Comparison of ENCODE assay signal across 10 cellular contexts in the genomic region with DNA sequence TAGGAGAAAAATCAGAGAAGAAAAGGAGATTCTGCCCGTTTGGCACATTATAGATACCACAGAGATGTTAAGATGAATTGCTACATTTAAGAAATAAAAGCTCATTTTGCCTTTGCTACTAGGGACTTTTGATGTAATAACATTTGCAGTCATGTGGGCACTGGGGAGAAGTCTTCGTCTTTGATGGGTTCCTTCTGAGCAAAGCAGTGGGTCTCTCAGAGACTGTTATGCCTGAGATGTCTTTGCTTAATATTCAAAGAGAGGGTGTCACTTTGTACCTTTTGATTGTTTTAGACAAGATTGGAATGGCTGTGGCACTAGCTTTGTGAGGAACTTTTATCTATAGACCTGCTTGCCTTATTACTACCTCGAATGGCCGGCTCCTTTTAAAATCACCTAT. TPM values are rescaled to one million over a fixed set of nuclear protein-coding genes. Genes with fewer than 3 reads are reported as not detected.
DNase-seq lines count a peak whose midpoint lies in the region; ATAC-seq and TF ChIP-seq lines count a peak whose summit lies in the region.
"Had no signal": no experiment of that assay in that cellular context is flagged by ENCODE, and none has a peak within 500 bp of the region (broad histone marks: within the 10 kb centered on the region; RNA-seq: fewer than 3 reads in every experiment).

No MANE protein-coding gene starts in this region.

- peaks cover 0 to 16% (median 0%) of the 10 kb centered on the region in 6 donors for H3K36me3 ChIP-seq in spleen

- no peak for TF ChIP-seq POLR2A in spleen (IDR thresholded peaks at IDR 0.05)

- intact Hi-C loops in spleen (cut with DNase I; ENCODE audit: low total_unique reads): loop anchor here (10.0 kb wide), 1 partner anchor 48 kb away; no protein-coding TSS in a partner anchor
- intact Hi-C loops in head of caudate nucleus (cut with DNase I): no loop called here

- H3K4me3 Mint-ChIP-seq in H9: no peak overlapping the region
- no peak overlapping the region for H3K4me3 Mint-ChIP-seq in activated CD8-positive, alpha-beta T cell treated with anti-CD3 and anti-CD28 coated beads, Interleukin-2, amount 10 ng/mL, durations not matched to agents 7 days and 5 days

- no peak overlapping the region for H2BK15ac ChIP-seq in H9 (ENCODE audit: low read depth, low read length)

- H3T11ph ChIP-seq in H9 (ENCODE audit: low read length): no peak overlapping the region

- no peak overlapping the region for H4K5ac ChIP-seq in H9 (ENCODE audit: insufficient read length, low read depth, low read length)

- no peak overlapping the region for H2BK12ac ChIP-seq in H9 (ENCODE audit: insufficient read length, low read depth, low read length)

- no peak overlapping the region for H3K4me2 ChIP-seq in H9 (ENCODE audit: insufficient read depth, insufficient read length, low read length)

- DNase-seq in H9 (no peak), foreskin keratinocyte (no peak), spleen (no peak), DMS 273 (lab: John Stamatoyannopoulos, UW; ENCODE audit: unreplicated experiment) (no peak), head of caudate nucleus (no peak), occipital lobe (lab: John Stamatoyannopoulos, UW) (no peak), NCI-H2171 treated with DMSO at 0.1 percent for 48 hours (lab: John Stamatoyannopoulos, UW) (no peak)
- no peak for DNase-seq in activated CD8-positive, alpha-beta T cell treated with anti-CD3 and anti-CD28 coated beads, Interleukin-2, amount 10 ng/mL, durations not matched to agents 7 days and 5 days
- DNase-seq: NCI-H1930 had no signal

- H4K91ac ChIP-seq in H9 (ENCODE audit: insufficient read length, low read depth, low read length): no peak overlapping the region

- H4K20me1 ChIP-seq in H9 (ENCODE audit: control insufficient read depth, insufficient read depth, insufficient read length): no peaks in the 10 kb centered on the region

- ATAC-seq in activated CD8-positive, alpha-beta T cell treated with anti-CD3 and anti-CD28 coated beads, Interleukin-2, amount 10 ng/mL, durations not matched to agents 7 days and 5 days: no peak
- ATAC-seq in foreskin keratinocyte: no peak

- H3K79me2 ChIP-seq in H9 (ENCODE audit: insufficient read depth, low read length): no peaks in the 10 kb centered on the region; the same call in 1 of the 2 replicates

- H3K27me3 Mint-ChIP-seq in H9 (ENCODE audit: low read depth): no peaks in the 10 kb centered on the region
- no peaks in the 10 kb centered on the region for H3K27me3 Mint-ChIP-seq in activated CD8-positive, alpha-beta T cell treated with anti-CD3 and anti-CD28 coated beads, Interleukin-2, amount 10 ng/mL, durations not matched to agents 7 days and 5 days (ENCODE audit: low read depth)

- peaks cover 8% of the 10 kb centered on the region for H3K79me1 ChIP-seq in H9 (ENCODE audit: insufficient read depth, low read depth, low read length, poor library complexity, severe bottlenecking)

- no peak overlapping the region for H2BK20ac ChIP-seq in H9 (ENCODE audit: low read depth, low read length, poor library complexity, severe bottlenecking)

- H2AFZ ChIP-seq in H9 (ENCODE audit: low read length): no peak overlapping the region

- peaks cover 0 to 1% (median 0%) of the 10 kb centered on the region in 3 experiments; a peak in 2 of 7 replicates for H3K36me3 Mint-ChIP-seq in H9 (ENCODE audit: insufficient read depth in 1 of 3, low read depth in 3 of 3)
- H3K36me3 Mint-ChIP-seq in activated CD8-positive, alpha-beta T cell treated with anti-CD3 and anti-CD28 coated beads, Interleukin-2, amount 10 ng/mL, durations not matched to agents 7 days and 5 days (ENCODE audit: low read depth): peaks cover 28% of the 10 kb centered on the region

- TF ChIP-seq CTCF in H9 (conservative IDR thresholded peaks at IDR 0.05): no peak
- no peak for TF ChIP-seq CTCF in foreskin keratinocyte (conservative IDR thresholded peaks at IDR 0.05)
- no peak for TF ChIP-seq CTCF in spleen (IDR thresholded peaks at IDR 0.05 in 8 of 11, conservative IDR thresholded peaks at IDR 0.05 in 3 of 11)

- H3K56ac ChIP-seq in H9 (ENCODE audit: insufficient read length, low read depth, low read length): no peak overlapping the region

- no peak overlapping the region for H3K9ac ChIP-seq in H9 (ENCODE audit: extremely low read depth, insufficient read length, low read length)

- no peaks in the 10 kb centered on the region for H3K23me2 ChIP-seq in H9 (ENCODE audit: insufficient read length, low read depth, low read length, poor library complexity, severe bottlenecking)

- CTCF ChIA-PET in activated CD8-positive, alpha-beta T cell treated with anti-CD3 and anti-CD28 coated beads, Interleukin-2, amount 10 ng/mL, durations not matched to agents 7 days and 5 days (lab: Charles Lee): interaction anchor here (0.7 to 4.5 kb wide), 17 partner anchors 8 to 150 kb away, joined by 3 to 30 read pairs (median 5); partner anchors contain the start of gene NAIF1

- no peak overlapping the region for H3K4ac ChIP-seq in H9 (ENCODE audit: low read depth, low read length)

- no peak overlapping the region for H3K4me3 ChIP-seq in spleen

- no peak overlapping the region for H3K18ac ChIP-seq in H9 (ENCODE audit: insufficient read length, low read depth, low read length)

- H3K4me1 ChIP-seq in H9 (ENCODE audit: insufficient read depth, low read length): no peaks in the 10 kb centered on the region
- H3K4me1 ChIP-seq in foreskin keratinocyte: peaks cover 9% of the 10 kb centered on the region
- H3K4me1 ChIP-seq in spleen: peaks cover 47 to 98% (median 91%) of the 10 kb centered on the region in 6 donors

- H3K27ac ChIP-seq in H9 (ENCODE audit: insufficient read length, low read depth, low read length): no peak overlapping the region
- H3K27ac ChIP-seq in foreskin keratinocyte: peak overlapping the region; percentile 90
- H3K27ac ChIP-seq in spleen: peak overlapping the region; percentile 32 to 91 (median 83)

- WGBS in H9 (ENCODE audit: extremely low coverage, insufficient read length, low lambda C conversion rate): no CpG with 5 or more reads among the region's 4 CpGs
- 45 to 67% (median 52%) methylated on average over 4 of the region's 4 CpGs for WGBS in spleen, 5 donors

- H2BK120ac ChIP-seq in H9 (ENCODE audit: low read depth, low read length, poor library complexity, severe bottlenecking): no peak overlapping the region

- no peaks in the 10 kb centered on the region for H3K9me3 ChIP-seq in H9 (ENCODE audit: control insufficient read depth, low read depth, low read length)
- H3K9me3 ChIP-seq in spleen: no peaks in the 10 kb centered on the region

- H4K8ac ChIP-seq in H9 (replicated peaks; ENCODE audit: insufficient read length, low read depth, low read length): no peak overlapping the region

- H3K9me3 Mint-ChIP-seq in H9: no peaks in the 10 kb centered on the region
- no peaks in the 10 kb centered on the region for H3K9me3 Mint-ChIP-seq in activated CD8-positive, alpha-beta T cell treated with anti-CD3 and anti-CD28 coated beads, Interleukin-2, amount 10 ng/mL, durations not matched to agents 7 days and 5 days (ENCODE audit: insufficient read depth)

- no peaks in the 10 kb centered on the region for H3K27me3 ChIP-seq in H9 (ENCODE audit: insufficient read depth, low read length)
- no peaks in the 10 kb centered on the region for H3K27me3 ChIP-seq in foreskin keratinocyte
- H3K27me3 ChIP-seq in spleen (replicated peaks in 1 of 7): no peaks in the 10 kb centered on the region

- no peak overlapping the region for H3K23ac ChIP-seq in H9 (ENCODE audit: insufficient read length, low read depth, low read length)

- no peak overlapping the region for H2BK5ac ChIP-seq in H9 (ENCODE audit: insufficient read length, low read length)

- H2AK5ac ChIP-seq in H9 (ENCODE audit: insufficient read length, low read length): no peak overlapping the region

- POLR2A ChIA-PET in activated CD8-positive, alpha-beta T cell treated with anti-CD3 and anti-CD28 coated beads, Interleukin-2, amount 10 ng/mL, durations not matched to agents 7 days and 5 days (lab: Charles Lee): interaction anchor here (1.0 to 2.8 kb wide), 2 partner anchors 23 to 26 kb away, joined by 3 to 12 read pairs; partner anchors contain the start of genes NAIF1 and SLC25A25

- peaks cover 33 to 35% of the 10 kb centered on the region in 2 experiments for H3K4me1 Mint-ChIP-seq in H9
- H3K4me1 Mint-ChIP-seq in activated CD8-positive, alpha-beta T cell treated with anti-CD3 and anti-CD28 coated beads, Interleukin-2, amount 10 ng/mL, durations not matched to agents 7 days and 5 days (ENCODE audit: low read depth): peaks cover 70% of the 10 kb centered on the region

- H3K14ac ChIP-seq in H9 (ENCODE audit: insufficient read depth, low read length): no peak overlapping the region

- H3K27ac Mint-ChIP-seq in H9: peak overlapping the region in 2 of 3 experiments; percentile 84 to 98; a peak in 2 of 7 replicates
- peak overlapping the region; percentile 49 for H3K27ac Mint-ChIP-seq in activated CD8-positive, alpha-beta T cell treated with anti-CD3 and anti-CD28 coated beads, Interleukin-2, amount 10 ng/mL, durations not matched to agents 7 days and 5 days

RNA-seq across cellular contexts. Expression of gene SLC25A25, which starts 25.0 kb away (rescaled TPM):
- total RNA-seq in H9 (2021): 16.0 and 16.9 TPM in 2 replicates
- 10 to 100 TPM; 17.2 to 19.2 TPM for total RNA-seq in activated CD8-positive, alpha-beta T cell treated with anti-CD3 and anti-CD28 coated beads, Interleukin-2, amount 10 ng/mL, durations not matched to agents 7 days and 5 days
- total RNA-seq in foreskin keratinocyte: 8.0 and 8.7 TPM in 2 replicates
- 3.8 and 4.8 TPM in 2 replicates for polyA plus RNA-seq in foreskin keratinocyte
- 10 to 100 TPM; 20.2 to 44.7 (median 26.0) TPM for total RNA-seq in spleen
- 10 to 100 TPM in 1 of 3 donors, 1 to 10 TPM in 2; 6.2 to 13.6 (median 6.5) TPM for polyA plus RNA-seq in spleen
- 36.0 TPM for total RNA-seq in occipital lobe

RNA-seq across cellular contexts. Expression of gene NAIF1, which starts 25.9 kb away (rescaled TPM):
- total RNA-seq in H9 (2021) (6.3 TPM in 2 replicates), foreskin keratinocyte (8.0 and 9.5 TPM in 2 replicates), spleen (10 to 100 TPM in 6 of 7 donors, 1 to 10 TPM in 1; 9.3 to 14.3 (median 11.7) TPM), occipital lobe (6.4 TPM)
- 10 to 100 TPM; 13.3 to 15.4 TPM for total RNA-seq in activated CD8-positive, alpha-beta T cell treated with anti-CD3 and anti-CD28 coated beads, Interleukin-2, amount 10 ng/mL, durations not matched to agents 7 days and 5 days
- polyA plus RNA-seq in foreskin keratinocyte (7.8 and 8.9 TPM in 2 replicates), spleen (10 to 100 TPM; 10.6 to 15.4 (median 10.8) TPM)

RNA-seq across cellular contexts. Expression of gene PTGES2, which starts 34.5 kb away (rescaled TPM):
- total RNA-seq in H9 (2021) (60.4 and 63.9 TPM in 2 replicates), foreskin keratinocyte (67.6 and 75.4 TPM in 2 replicates), spleen (10 to 100 TPM; 45.2 to 66.6 (median 58.5) TPM), occipital lobe (39.5 TPM)
- total RNA-seq in activated CD8-positive, alpha-beta T cell treated with anti-CD3 and anti-CD28 coated beads, Interleukin-2, amount 10 ng/mL, durations not matched to agents 7 days and 5 days: 10 to 100 TPM; 51.8 to 57.7 TPM
- polyA plus RNA-seq in foreskin keratinocyte (85.0 and 86.8 TPM in 2 replicates), spleen (10 to 100 TPM; 45.8 to 71.2 (median 54.0) TPM)

RNA-seq across cellular contexts. Expression of gene LCN2, which starts 56.2 kb away (rescaled TPM):
- total RNA-seq in H9 (2021) (not detected in 2 replicates), foreskin keratinocyte (0.63 and 2.6 TPM in 2 replicates), spleen (100 to 1,000 TPM in 1 of 7 donors, 10 to 100 TPM in 5, 1 to 10 TPM in 1; 7.7 to 218 (median 20.3) TPM), occipital lobe (not detected)
- not detected for total RNA-seq in activated CD8-positive, alpha-beta T cell treated with anti-CD3 and anti-CD28 coated beads, Interleukin-2, amount 10 ng/mL, durations not matched to agents 7 days and 5 days
- polyA plus RNA-seq in foreskin keratinocyte (0.48 and 4.0 TPM in 2 replicates), spleen (10 to 100 TPM; 10.7 to 17.5 (median 13.3) TPM)
- total RNA-seq: frontal cortex had no signal
